8 cellular contexts compared by ENCODE assay signal in the genomic region with DNA sequence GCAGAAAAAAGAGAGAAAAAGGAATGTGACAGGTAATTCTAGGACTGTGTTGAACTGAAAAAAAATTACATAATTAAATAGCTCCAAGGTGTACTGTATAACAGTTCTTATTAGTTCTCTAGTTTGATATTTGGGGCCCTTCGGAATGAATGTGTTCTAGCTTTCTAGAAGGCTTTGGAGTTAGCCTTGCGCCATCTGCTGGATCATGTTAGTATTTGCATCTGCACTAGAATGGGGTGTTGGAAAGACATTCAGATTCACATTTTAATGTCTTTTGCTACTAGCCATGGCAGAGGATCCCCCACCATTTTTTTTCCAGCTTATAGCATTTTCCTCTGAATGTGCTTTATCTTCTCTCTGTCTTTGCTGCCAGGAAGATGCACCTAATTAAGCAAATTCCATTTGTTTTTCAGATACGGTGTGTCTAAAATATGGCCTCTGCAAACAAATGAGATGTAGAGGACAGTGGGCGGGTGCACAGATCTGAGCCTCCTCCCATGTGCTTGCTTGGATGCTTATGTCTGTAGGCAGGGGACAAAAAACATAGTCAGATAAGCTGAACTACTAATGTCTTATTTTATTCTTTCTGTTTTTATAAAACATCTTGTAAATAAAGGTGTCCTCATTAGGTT.
DNase-seq lines count a peak whose midpoint lies in the region; ATAC-seq and TF ChIP-seq lines count a peak whose summit lies in the region.

No MANE protein-coding gene starts in this region.

- peak; percentile 91 for ATAC-seq in GM21737 (IDR thresholded peaks at IDR 0.05; ENCODE audit: unreplicated experiment)
- ATAC-seq in PC-3: peak; percentile 66
- ATAC-seq in heart left ventricle: peak in 3 of 4 donors; percentile 64 to 77 (median 66)

- no peaks in the 10 kb centered on the region for H4K20me1 ChIP-seq in PC-3 (ENCODE audit: low read length)

- no peak overlapping the region for H3K27ac Mint-ChIP-seq in activated naive CD8-positive, alpha-beta T cell treated with anti-CD3 and anti-CD28 coated beads for 36 hours

- no peaks in the 10 kb centered on the region for H3K9me3 Mint-ChIP-seq in activated naive CD8-positive, alpha-beta T cell treated with anti-CD3 and anti-CD28 coated beads for 36 hours

- H3K4me2 ChIP-seq in PC-3 (ENCODE audit: low read length): peak overlapping the region; percentile 68

- no peak overlapping the region for H3K9ac ChIP-seq in PC-3 (ENCODE audit: low read length)

- no peaks in the 10 kb centered on the region for H3K36me3 Mint-ChIP-seq in activated naive CD8-positive, alpha-beta T cell treated with anti-CD3 and anti-CD28 coated beads for 36 hours

- CTCF ChIA-PET in PC-3 (lab: Charles Lee): interaction anchor here (0.5 to 1.1 kb wide), 4 partner anchors 27 to 1462 kb away, joined by 3 to 9 read pairs (median 5); no protein-coding TSS in a partner anchor

- H3F3A ChIP-seq in PC-3 (ENCODE audit: low read length, unreplicated experiment): no peaks in the 10 kb centered on the region

- H3K27ac ChIP-seq in PC-3 (ENCODE audit: low read length) (no peak overlapping the region), heart left ventricle (no peak overlapping the region)

- POLR2A ChIA-PET in PC-3 (lab: Charles Lee; ENCODE audit: unreplicated experiment): no interaction called here

- intact Hi-C loops in PC-3 (cut with micrococcal nuclease): loop anchor here (1.0 to 10.0 kb wide), 5 partner anchors 37 to 323 kb away; a partner anchor contains a TSS
- intact Hi-C loops in heart left ventricle (cut with DNase I): loop anchor here in 2 of 10 donors (10.0 kb wide), 2 partner anchors 147 to 237 kb away; a partner anchor contains a TSS

- TF ChIP-seq CTCF in PC-3 (conservative IDR thresholded peaks at IDR 0.05; ENCODE audit: low read depth, low read length): peak; percentile 84
- TF ChIP-seq CTCF in heart left ventricle (IDR thresholded peaks at IDR 0.05): peak; percentile 69 to 91 (median 82)

- H3K27me3 Mint-ChIP-seq in activated naive CD8-positive, alpha-beta T cell treated with anti-CD3 and anti-CD28 coated beads for 36 hours: no peaks in the 10 kb centered on the region

- H3K4me1 Mint-ChIP-seq in activated naive CD8-positive, alpha-beta T cell treated with anti-CD3 and anti-CD28 coated beads for 36 hours: peaks cover 3% of the 10 kb centered on the region

- H3K79me2 ChIP-seq in PC-3 (ENCODE audit: low read length): no peaks in the 10 kb centered on the region

- no peak overlapping the region for H3K4me3 Mint-ChIP-seq in activated naive CD8-positive, alpha-beta T cell treated with anti-CD3 and anti-CD28 coated beads for 36 hours

- no peak overlapping the region for H3K4me3 ChIP-seq in Jurkat, Clone E6-1 (ENCODE audit: low read length)
- peak overlapping the region; percentile 45; the same call in 1 of the 2 replicates for H3K4me3 ChIP-seq in PC-3 (ENCODE audit: low read length)
- H3K4me3 ChIP-seq in heart left ventricle: no peak overlapping the region

- no TSS peak for BruUV-seq in PC-3 (replicated peaks; lab: Mats Ljungman, UMichigan)

- no peak for TF ChIP-seq POLR2A in heart left ventricle (IDR thresholded peaks at IDR 0.05)

- H3K27me3 ChIP-seq in PC-3 (ENCODE audit: low read length) (no peaks in the 10 kb centered on the region), heart left ventricle (no peaks in the 10 kb centered on the region)

- H3K9me2 ChIP-seq in PC-3 (replicated peaks; ENCODE audit: low read length): no peaks in the 10 kb centered on the region

- H3K9me3 ChIP-seq in PC-3 (ENCODE audit: low read length): no peaks in the 10 kb centered on the region
- no peaks in the 10 kb centered on the region for H3K9me3 ChIP-seq in heart left ventricle

- peak; percentile 29 for DNase-seq in GM04504 (ENCODE audit: low read depth)
- peak; percentile 57 for DNase-seq in Jurkat, Clone E6-1 (ENCODE audit: low read depth, low spot score)
- DNase-seq in PC-3: peak; percentile 71
- DNase-seq in activated naive CD8-positive, alpha-beta T cell treated with anti-CD3 and anti-CD28 coated beads for 36 hours: peak; percentile 14
- peak in 3 of 5 donors; percentile 30 to 35 (median 33) for DNase-seq in heart left ventricle
- peak; percentile 60 for DNase-seq in renal cortical epithelial cell (ENCODE audit: low read depth)
- no peak for DNase-seq in GM19238 (ENCODE audit: insufficient read length, low spot score)

- 33 to 44% (median 41%) methylated on average over 4 of the region's 4 CpGs for WGBS in heart left ventricle, 4 donors

- H3K36me3 ChIP-seq in PC-3 (ENCODE audit: low read depth, low read length): no peaks in the 10 kb centered on the region
- no peaks in the 10 kb centered on the region for H3K36me3 ChIP-seq in heart left ventricle

- H3K4me1 ChIP-seq in PC-3 (ENCODE audit: insufficient read depth, low read length) (peaks cover 15% of the 10 kb centered on the region), heart left ventricle (peaks cover 0 to 7% (median 0%) of the 10 kb centered on the region in 12 donors)

- peak overlapping the region; percentile 69 for H2AFZ ChIP-seq in PC-3 (ENCODE audit: low read length)
